In the genomic region with DNA sequence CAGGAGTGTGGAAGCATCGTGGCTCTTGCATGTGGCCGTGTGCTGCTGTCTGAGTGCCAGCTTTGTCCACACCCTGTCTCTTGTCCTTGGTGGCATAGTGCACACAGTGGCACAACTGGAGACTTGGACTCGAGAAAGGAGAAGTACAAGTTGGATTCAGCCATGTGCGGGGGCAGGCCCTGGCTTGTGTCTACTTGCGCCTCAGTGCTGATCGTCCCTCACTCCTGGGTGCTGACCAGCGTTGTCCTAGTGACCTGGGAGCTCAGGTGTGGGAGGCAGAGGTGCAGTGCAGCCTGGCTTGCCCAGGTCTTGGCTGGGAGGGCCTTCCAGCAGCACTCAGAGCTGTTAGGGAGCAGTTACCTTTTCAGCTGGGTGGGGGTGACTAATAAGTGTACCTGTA, we compare ENCODE assay signal across 12 cellular contexts. TPM values are rescaled to one million over a fixed set of nuclear protein-coding genes. Genes with fewer than 3 reads are reported as not detected.
DNase-seq lines count a peak whose midpoint lies in the region; ATAC-seq, FAIRE-seq and TF ChIP-seq lines count a peak whose summit lies in the region.
"Had no signal": no experiment of that assay in that cellular context is flagged by ENCODE, and none has a peak within 500 bp of the region (broad histone marks: within the 10 kb centered on the region; RNA-seq: fewer than 3 reads in every experiment).

No MANE protein-coding gene starts in this region.

- peak overlapping the region; percentile 69 to 87 (median 69) for H3K27ac Mint-ChIP-seq in CD4-positive, CD25-positive, alpha-beta regulatory T cell

- H3K27ac ChIP-seq in CD4-positive, CD25-positive, alpha-beta regulatory T cell (ENCODE audit: insufficient read depth, low read length, poor library complexity, severe bottlenecking) = no peak overlapping the region
- H3K27ac ChIP-seq in RWPE2 (ENCODE audit: poor library complexity, severe bottlenecking) (peak overlapping the region; percentile 40), pancreas (no peak overlapping the region)

- no peak for DNase-seq in CD4-positive, CD25-positive, alpha-beta regulatory T cell
- DNase-seq in RWPE2 (ENCODE audit: low spot score) (peak; percentile 45), Right ventricle myocardium inferior (ENCODE audit: missing footprints) (no peak), pancreas (peak in 1 of 6 donors; percentile 36), DMS114 treated with DMSO at 0.1 percent for 48 hours (lab: John Stamatoyannopoulos, UW; ENCODE audit: unreplicated experiment) (no peak), NCI-H1092 treated with DMSO at 0.1 percent for 48 hours (lab: John Stamatoyannopoulos, UW) (no peak), H4 (ENCODE audit: low spot score) (no peak), NCI-H526 (lab: John Stamatoyannopoulos, UW) (no peak)
- DNase-seq: cerebellar nuclear complex; NCI-H2081; stimulated activated CD4-positive, alpha-beta T cell treated with anti-CD3 and anti-CD28 coated beads, Interleukin-12 subunit alpha, Interleukin-12 subunit beta, amount 100 ng/mL, for 4 hours had no signal

- H3K9me3 ChIP-seq in CD4-positive, CD25-positive, alpha-beta regulatory T cell (ENCODE audit: control insufficient read depth in 2 of 2, low read length in 2 of 2) = no peaks in the 10 kb centered on the region
- no peaks in the 10 kb centered on the region for H3K9me3 ChIP-seq in RWPE2 (ENCODE audit: severe bottlenecking)
- no peaks in the 10 kb centered on the region for H3K9me3 ChIP-seq in pancreas

- peaks cover 28 to 67% (median 45%) of the 10 kb centered on the region in 4 donors for H3K4me1 Mint-ChIP-seq in CD4-positive, CD25-positive, alpha-beta regulatory T cell

- TF ChIP-seq CTCF in RWPE2 (IDR thresholded peaks at IDR 0.05; ENCODE audit: poor library complexity, severe bottlenecking) (no peak), pancreas (IDR thresholded peaks at IDR 0.05) (no peak)

- WGBS in pancreas, 2 donors = 48 to 53% methylated on average over 7 of the region's 7 CpGs

- H3K27me3 Mint-ChIP-seq in CD4-positive, CD25-positive, alpha-beta regulatory T cell = no peaks in the 10 kb centered on the region

- intact Hi-C loops in Right ventricle myocardium inferior (cut with DNase I) = no loop called here
- intact Hi-C loops in pancreas (cut with DNase I) = no loop called here

- H3K36me3 ChIP-seq in CD4-positive, CD25-positive, alpha-beta regulatory T cell (ENCODE audit: control insufficient read depth, insufficient read depth, low read length) = peaks cover 5% of the 10 kb centered on the region
- H3K36me3 ChIP-seq in RWPE2 (ENCODE audit: low read depth) (peaks cover 36% of the 10 kb centered on the region), pancreas (no peaks in the 10 kb centered on the region)

- no peak overlapping the region for H3K4me3 ChIP-seq in CD4-positive, CD25-positive, alpha-beta regulatory T cell (ENCODE audit: low read depth, low read length)
- no peak overlapping the region for H3K4me3 ChIP-seq in RWPE2 (ENCODE audit: severe bottlenecking)
- no peak overlapping the region for H3K4me3 ChIP-seq in pancreas

- H3K27me3 ChIP-seq in CD4-positive, CD25-positive, alpha-beta regulatory T cell (ENCODE audit: control insufficient read depth, insufficient read depth, low read length) = no peaks in the 10 kb centered on the region
- H3K27me3 ChIP-seq in RWPE2 (ENCODE audit: insufficient read depth, poor library complexity, severe bottlenecking) = no peaks in the 10 kb centered on the region
- H3K27me3 ChIP-seq in pancreas = no peaks in the 10 kb centered on the region

- FAIRE-seq in pancreas (lab: Jason Lieb, UNC) = no peak
- FAIRE-seq: TTC549 had no signal

- peaks cover 7% of the 10 kb centered on the region for H3K4me1 ChIP-seq in CD4-positive, CD25-positive, alpha-beta regulatory T cell (ENCODE audit: control insufficient read depth, insufficient read depth, low read length, poor library complexity, severe bottlenecking)
- H3K4me1 ChIP-seq in RWPE2 (ENCODE audit: insufficient read depth, poor library complexity, severe bottlenecking) = peaks cover 34% of the 10 kb centered on the region
- peaks cover 6 to 21% (median 11%) of the 10 kb centered on the region in 3 donors for H3K4me1 ChIP-seq in pancreas

- no peaks in the 10 kb centered on the region for H3K9me3 Mint-ChIP-seq in CD4-positive, CD25-positive, alpha-beta regulatory T cell

- H3K4me3 Mint-ChIP-seq in CD4-positive, CD25-positive, alpha-beta regulatory T cell = peak overlapping the region in 1 of 4 donors; percentile 51

- ATAC-seq in CD4-positive, CD25-positive, alpha-beta regulatory T cell (ENCODE audit: low read depth in 2 of 2) = no peak
- peak; percentile 24 for ATAC-seq in RWPE2 (ENCODE audit: low read depth)
- ATAC-seq in Right ventricle myocardium inferior = peak; percentile 35
- ATAC-seq in pancreas = peak; percentile 33 to 39 (median 36)

- H3K36me3 Mint-ChIP-seq in CD4-positive, CD25-positive, alpha-beta regulatory T cell = peaks cover 7% of the 10 kb centered on the region

RNA-seq across cellular contexts. Expression of gene MPRIP, which starts 20.6 kb away (rescaled TPM):
- total RNA-seq in CD4-positive, CD25-positive, alpha-beta regulatory T cell = 234 TPM
- polyA plus RNA-seq in CD4-positive, CD25-positive, alpha-beta regulatory T cell = 10 to 100 TPM; 49.0 to 88.5 (median 55.8) TPM
- total RNA-seq in Right ventricle myocardium inferior (312 TPM), pancreas (100 to 1,000 TPM in 2 of 6 donors, 10 to 100 TPM in 4; 91.8 to 134 (median 98.1) TPM)
- polyA plus RNA-seq in pancreas = 100 to 1,000 TPM; 174 to 242 TPM
- 86.9 and 99.5 TPM in 2 replicates for total RNA-seq in H4 (2014; rRNA removed; shearing (Covaris generic))

Comparison
In these comparisons a context has a peak if more than half of its experiments do, and no peak if none do; other contexts are left out.
1. ATAC-seq: peak in RWPE2 (single experiment), Right ventricle myocardium inferior (single experiment) and pancreas (4 of 4); none in CD4-positive, CD25-positive, alpha-beta regulatory T cell (0 of 2).